Comparison of ENCODE assay signal across 17 cellular contexts in genomic region chr4:67546971-67547370, GRCh38. TPM values are rescaled to one million over a fixed set of nuclear protein-coding genes. Genes with fewer than 3 reads are reported as not detected.
A peak's percentile ranks its signal among the peaks of the same experiment; 100 is the strongest.
DNase-seq lines count a peak whose midpoint lies in the region; ATAC-seq and TF ChIP-seq lines count a peak whose summit lies in the region.
"Had no signal": no experiment of that assay in that cellular context is flagged by ENCODE, and none has a peak within 500 bp of the region (broad histone marks: within the 10 kb centered on the region; RNA-seq: fewer than 3 reads in every experiment).

No MANE protein-coding gene starts in this region.

- H3K4me3 Mint-ChIP-seq in activated naive CD8-positive, alpha-beta T cell, result peak overlapping the region; percentile 35
- no peak overlapping the region for H3K4me3 Mint-ChIP-seq in activated naive CD8-positive, alpha-beta T cell treated with anti-CD3 and anti-CD28 coated beads, Interleukin-2, amount 50 U/mL, for 24 hours
- H3K4me3 Mint-ChIP-seq in activated naive CD8-positive, alpha-beta T cell treated with anti-CD3 and anti-CD28 coated beads for 36 hours, result peak overlapping the region; percentile 22
- peak overlapping the region; percentile 20 for H3K4me3 Mint-ChIP-seq in mesothelial cell of epicardium

- no peak for ATAC-seq in activated naive CD8-positive, alpha-beta T cell treated with anti-CD3 and anti-CD28 coated beads, Interleukin-2, amount 50 U/mL, for 24 hours
- no peak for ATAC-seq in HG03521 (IDR thresholded peaks at IDR 0.05; ENCODE audit: unreplicated experiment)
- ATAC-seq in GM21526 (IDR thresholded peaks at IDR 0.05; ENCODE audit: low FRiP score, unreplicated experiment), result no peak
- no peak for ATAC-seq in HG02623 (IDR thresholded peaks at IDR 0.05; ENCODE audit: unreplicated experiment)
- ATAC-seq: left lobe of liver; stimulated activated naive CD8-positive, alpha-beta T cell treated with anti-CD3 and anti-CD28 coated beads, Interleukin-15, Interleukin-2, amounts not matched to agents 100 U/mL and 50 U/mL, for 24 hours had no signal

- H3K9me3 Mint-ChIP-seq in activated naive CD8-positive, alpha-beta T cell (ENCODE audit: low read depth), result no peaks in the 10 kb centered on the region
- H3K9me3 Mint-ChIP-seq in activated naive CD8-positive, alpha-beta T cell treated with anti-CD3 and anti-CD28 coated beads, Interleukin-2, amount 50 U/mL, for 24 hours, result no peaks in the 10 kb centered on the region
- no peaks in the 10 kb centered on the region for H3K9me3 Mint-ChIP-seq in activated naive CD8-positive, alpha-beta T cell treated with anti-CD3 and anti-CD28 coated beads for 36 hours
- H3K9me3 Mint-ChIP-seq in mesothelial cell of epicardium, result no peaks in the 10 kb centered on the region
- H3K9me3 Mint-ChIP-seq: activated B cell treated with CpG ODN at 0.5 μM for 24 hours had no signal

- H3K36me3 Mint-ChIP-seq in activated naive CD8-positive, alpha-beta T cell, result no peaks in the 10 kb centered on the region
- peaks cover 17% of the 10 kb centered on the region for H3K36me3 Mint-ChIP-seq in activated naive CD8-positive, alpha-beta T cell treated with anti-CD3 and anti-CD28 coated beads, Interleukin-2, amount 50 U/mL, for 24 hours (ENCODE audit: low read depth)
- peaks cover 13% of the 10 kb centered on the region for H3K36me3 Mint-ChIP-seq in activated naive CD8-positive, alpha-beta T cell treated with anti-CD3 and anti-CD28 coated beads for 36 hours
- H3K36me3 Mint-ChIP-seq in mesothelial cell of epicardium, result peaks cover 3% of the 10 kb centered on the region

- peaks cover 27% of the 10 kb centered on the region for H3K4me1 Mint-ChIP-seq in activated naive CD8-positive, alpha-beta T cell (ENCODE audit: low read depth)
- H3K4me1 Mint-ChIP-seq in activated naive CD8-positive, alpha-beta T cell treated with anti-CD3 and anti-CD28 coated beads, Interleukin-2, amount 50 U/mL, for 24 hours, result peaks cover 39% of the 10 kb centered on the region
- peaks cover 27% of the 10 kb centered on the region for H3K4me1 Mint-ChIP-seq in activated naive CD8-positive, alpha-beta T cell treated with anti-CD3 and anti-CD28 coated beads for 36 hours
- peaks cover 21% of the 10 kb centered on the region for H3K4me1 Mint-ChIP-seq in mesothelial cell of epicardium

- TF ChIP-seq CTCF in mesothelial cell of epicardium (IDR thresholded peaks at IDR 0.05; ENCODE audit: unreplicated experiment), result no peak

- H3K27me3 Mint-ChIP-seq in activated naive CD8-positive, alpha-beta T cell, result peaks cover 2% of the 10 kb centered on the region
- no peaks in the 10 kb centered on the region for H3K27me3 Mint-ChIP-seq in activated naive CD8-positive, alpha-beta T cell treated with anti-CD3 and anti-CD28 coated beads, Interleukin-2, amount 50 U/mL, for 24 hours
- no peaks in the 10 kb centered on the region for H3K27me3 Mint-ChIP-seq in activated naive CD8-positive, alpha-beta T cell treated with anti-CD3 and anti-CD28 coated beads for 36 hours
- H3K27me3 Mint-ChIP-seq in mesothelial cell of epicardium (ENCODE audit: low read depth), result no peaks in the 10 kb centered on the region
- H3K27me3 Mint-ChIP-seq: activated B cell treated with CpG ODN at 0.5 μM for 24 hours had no signal

- no peak for DNase-seq in activated naive CD8-positive, alpha-beta T cell treated with anti-CD3 and anti-CD28 coated beads, Interleukin-2, amount 50 U/mL, for 24 hours
- DNase-seq in activated naive CD8-positive, alpha-beta T cell treated with anti-CD3 and anti-CD28 coated beads for 36 hours, result no peak
- DNase-seq in mesothelial cell of epicardium (ENCODE audit: low spot score in 2 of 2, unreplicated experiment in 2 of 2) (no peak), NK-92 (lab: John Stamatoyannopoulos, UW; ENCODE audit: unreplicated experiment) (no peak)
- DNase-seq: activated B cell treated with CpG ODN at 0.5 μM for 24 hours; DMS53; esophagus squamous epithelium; NCI-H1694; NCI-H446 treated with DMSO at 0.1 percent for 48 hours; Peyer's patch; stimulated activated naive CD8-positive, alpha-beta T cell treated with anti-CD3 and anti-CD28 coated beads, Interleukin-15, Interleukin-2, amounts not matched to agents 100 U/mL and 50 U/mL, for 24 hours had no signal

- H3K27ac Mint-ChIP-seq in activated naive CD8-positive, alpha-beta T cell, result peak overlapping the region; percentile 16
- H3K27ac Mint-ChIP-seq in activated naive CD8-positive, alpha-beta T cell treated with anti-CD3 and anti-CD28 coated beads, Interleukin-2, amount 50 U/mL, for 24 hours, result no peak overlapping the region
- H3K27ac Mint-ChIP-seq in activated naive CD8-positive, alpha-beta T cell treated with anti-CD3 and anti-CD28 coated beads for 36 hours, result no peak overlapping the region
- H3K27ac Mint-ChIP-seq in mesothelial cell of epicardium, result no peak overlapping the region
- H3K27ac Mint-ChIP-seq: activated B cell treated with CpG ODN at 0.5 μM for 24 hours had no signal

RNA-seq across cellular contexts. Expression of gene CENPC, which starts 1.7 kb away (rescaled TPM):
- total RNA-seq in activated naive CD8-positive, alpha-beta T cell treated with anti-CD3 and anti-CD28 coated beads for 36 hours, result 10 to 100 TPM; 23.5 to 24.3 TPM
- total RNA-seq in mesothelial cell of epicardium, result 26.9 to 28.4 TPM (median 27.6 TPM) in 3 replicates

RNA-seq across cellular contexts. Expression of gene STAP1, which starts 11.6 kb away (rescaled TPM):
- 1 to 10 TPM; 6.3 to 7.4 TPM for total RNA-seq in activated naive CD8-positive, alpha-beta T cell treated with anti-CD3 and anti-CD28 coated beads for 36 hours
- total RNA-seq in mesothelial cell of epicardium, result not detected in 3 replicates
- total RNA-seq: left lobe of liver, vagina had no signal
